In genomic region chr1:67918067-67918466, GRCh38 we compare ENCODE assay signal across 36 cellular contexts.
"Had no signal": no experiment of that assay in that cellular context is flagged by ENCODE, and none has a peak within 500 bp of the region (broad histone marks: within the 10 kb centered on the region; RNA-seq: fewer than 3 reads in every experiment).

No MANE protein-coding gene starts in this region.

- H3K4me3 ChIP-seq: adrenal gland, body of pancreas, breast epithelium had no signal

- H3K9me3 Mint-ChIP-seq: activated B cell treated with CpG ODN at 0.5 μM for 24 hours; activated CD4-positive, alpha-beta memory T cell treated with anti-CD3 and anti-CD28 coated beads, Interleukin-2, amount 10 ng/mL, durations not matched to agents 7 days and 5 days; activated CD4-positive, alpha-beta T cell treated with anti-CD3 and anti-CD28 coated beads, Interleukin-2, amount 10 ng/mL, durations not matched to agents 24 days and 14 days; activated naive CD4-positive, alpha-beta T cell treated with anti-CD3 and anti-CD28 coated beads for 36 hours; activated naive CD8-positive, alpha-beta T cell treated with anti-CD3 and anti-CD28 coated beads for 36 hours; activated T-cell treated with anti-CD3 and anti-CD28 coated beads, Interleukin-2, amount 50 U/mL, for 4 hours; activated T-helper 1 cell treated with anti-CD3 and anti-CD28 coated beads, Interleukin-12 subunit alpha, Interleukin-12 subunit beta, Interleukin-2, Interleukin-4 antibody, amounts not matched to agents 30 ng/mL and 10 ng/mL and 1 ng/mL, durations not matched to agents 14 hours and 24 hours and 36 hours; T-helper 1 cell treated with Interleukin-12 subunit alpha and Interleukin-12 subunit beta and Interleukin-4 antibody, amounts not matched to agents 30 μg/mL and 1 μg/mL, for 36 hours; T-helper 2 cell treated with Interferon-gamma antibody and Interleukin-4, amounts not matched to agents 5 μg/mL and 100 μg/mL, for 36 hours had no signal

- DNase-seq: activated B cell treated with CpG ODN at 0.5 μM for 24 hours; activated CD4-positive, alpha-beta memory T cell treated with anti-CD3 and anti-CD28 coated beads, Interleukin-2, amount 10 ng/mL, durations not matched to agents 7 days and 5 days; activated CD4-positive, alpha-beta T cell treated with anti-CD3 and anti-CD28 coated beads for 4 hours; activated CD4-positive, alpha-beta T cell treated with anti-CD3 and anti-CD28 coated beads, Interleukin-2, amount 10 ng/mL, durations not matched to agents 24 days and 14 days; activated CD4-positive, alpha-beta T cell treated with anti-CD3 and anti-CD28 coated beads, Interleukin-2, amount 50 U/mL, for 48 hours; activated CD4-positive, CD25-positive, alpha-beta regulatory T cell treated with anti-CD3 and anti-CD28 coated beads, Interleukin-2, amount 50 U/mL, for 72 hours; activated CD8-positive, alpha-beta memory T cell treated with anti-CD3 and anti-CD28 coated beads for 24 hours; activated CD8-positive, alpha-beta memory T cell treated with anti-CD3 and anti-CD28 coated beads, Interleukin-2, amount 10 ng/mL, durations not matched to agents 7 days and 5 days; activated CD8-positive, alpha-beta memory T cell treated with anti-CD3 and anti-CD28 coated beads, Interleukin-2, amount 50 U/mL, for 48 hours; activated CD8-positive, alpha-beta T cell treated with anti-CD3 and anti-CD28 coated beads, Interleukin-2, amount 10 ng/mL, durations not matched to agents 7 days and 5 days; activated effector memory CD4-positive, alpha-beta T cell treated with anti-CD3 and anti-CD28 coated beads, Interleukin-2, amount 50 U/mL, for 16 hours; activated gamma-delta T cell treated with Interleukin-2 at 50 U/mL for 16 hours; activated naive CD4-positive, alpha-beta T cell; activated naive CD4-positive, alpha-beta T cell treated with anti-CD3 and anti-CD28 coated beads for 36 hours; activated naive CD4-positive, alpha-beta T cell treated with anti-CD3 and anti-CD28 coated beads, Interleukin-2, amount 50 U/mL, for 16 hours; activated naive CD8-positive, alpha-beta T cell treated with anti-CD3 and anti-CD28 coated beads for 36 hours; activated T-cell treated with anti-CD3 and anti-CD28 coated beads, Interleukin-2, amount 50 U/mL, for 4 hours; activated T-cell treated with anti-CD3 and anti-CD28 coated beads, Interleukin-2, amount 50 U/mL, for 72 hours; adrenal gland; amniotic stem cell; aorta; body of pancreas; brain microvascular endothelial cell; central memory CD4-positive, alpha-beta T cell; T-helper 1 cell; T-helper 2 cell; T-helper 9 cell had no signal

- H3K27me3 ChIP-seq: adrenal gland, body of pancreas, brain microvascular endothelial cell, breast epithelium had no signal

- H3K9me3 ChIP-seq: adrenal gland, body of pancreas, breast epithelium had no signal

- H3K36me3 Mint-ChIP-seq: activated CD8-positive, alpha-beta memory T cell treated with anti-CD3 and anti-CD28 coated beads, Interleukin-2, amount 10 ng/mL, durations not matched to agents 7 days and 5 days; activated naive CD4-positive, alpha-beta T cell treated with anti-CD3 and anti-CD28 coated beads, Interleukin-2, amount 50 U/mL, for 72 hours; activated naive CD8-positive, alpha-beta T cell treated with anti-CD3 and anti-CD28 coated beads for 36 hours had no signal

- H3K4me3 Mint-ChIP-seq: activated B cell treated with CpG ODN at 0.5 μM for 24 hours; activated CD4-positive, alpha-beta memory T cell treated with anti-CD3 and anti-CD28 coated beads, Interleukin-2, amount 10 ng/mL, durations not matched to agents 7 days and 5 days; activated CD4-positive, alpha-beta T cell treated with anti-CD3 and anti-CD28 coated beads, Interleukin-2, amount 10 ng/mL, durations not matched to agents 24 days and 14 days; activated CD8-positive, alpha-beta memory T cell treated with anti-CD3 and anti-CD28 coated beads, Interleukin-2, amount 10 ng/mL, durations not matched to agents 7 days and 5 days; activated CD8-positive, alpha-beta T cell treated with anti-CD3 and anti-CD28 coated beads, Interleukin-2, amount 10 ng/mL, durations not matched to agents 7 days and 5 days; activated naive CD4-positive, alpha-beta T cell treated with anti-CD3 and anti-CD28 coated beads for 36 hours; activated naive CD8-positive, alpha-beta T cell treated with anti-CD3 and anti-CD28 coated beads for 36 hours; activated T-cell treated with anti-CD3 and anti-CD28 coated beads, Interleukin-2, amount 50 U/mL, for 4 hours; activated T-cell treated with anti-CD3 and anti-CD28 coated beads, Interleukin-2, amount 50 U/mL, for 72 hours; activated T-helper 1 cell treated with anti-CD3 and anti-CD28 coated beads, Interleukin-12 subunit alpha, Interleukin-12 subunit beta, Interleukin-2, Interleukin-4 antibody, amounts not matched to agents 30 ng/mL and 10 ng/mL and 1 ng/mL, durations not matched to agents 14 hours and 24 hours and 36 hours; activated T-helper 17 cell treated with anti-CD3 and anti-CD28 coated beads, Interleukin-2, amount 50 U/mL, for 72 hours; T-helper 1 cell treated with Interleukin-12 subunit alpha and Interleukin-12 subunit beta and Interleukin-4 antibody, amounts not matched to agents 30 μg/mL and 1 μg/mL, for 36 hours; T-helper 2 cell treated with Interferon-gamma antibody and Interleukin-4, amounts not matched to agents 5 μg/mL and 100 μg/mL, for 36 hours had no signal

- FAIRE-seq: astrocyte, TTC549 had no signal

- H3K4me1 ChIP-seq: body of pancreas, breast epithelium had no signal

- H3K36me3 ChIP-seq: adrenal gland, brain microvascular endothelial cell, breast epithelium had no signal

- H3K4me1 Mint-ChIP-seq: activated B cell treated with CpG ODN at 0.5 μM for 24 hours; activated CD4-positive, alpha-beta memory T cell treated with anti-CD3 and anti-CD28 coated beads, Interleukin-2, amount 10 ng/mL, durations not matched to agents 7 days and 5 days; activated CD4-positive, alpha-beta T cell treated with anti-CD3 and anti-CD28 coated beads, Interleukin-2, amount 10 ng/mL, durations not matched to agents 24 days and 14 days; activated CD8-positive, alpha-beta memory T cell treated with anti-CD3 and anti-CD28 coated beads, Interleukin-2, amount 10 ng/mL, durations not matched to agents 7 days and 5 days; activated naive CD8-positive, alpha-beta T cell treated with anti-CD3 and anti-CD28 coated beads for 36 hours; activated T-helper 17 cell treated with anti-CD3 and anti-CD28 coated beads, Interleukin-2, amount 50 U/mL, for 72 hours had no signal

- ATAC-seq: activated CD8-positive, alpha-beta memory T cell treated with anti-CD3 and anti-CD28 coated beads, Interleukin-2, amount 10 ng/mL, durations not matched to agents 7 days and 5 days; activated CD8-positive, alpha-beta T cell treated with anti-CD3 and anti-CD28 coated beads, Interleukin-2, amount 10 ng/mL, durations not matched to agents 7 days and 5 days; activated naive CD4-positive, alpha-beta T cell treated with anti-CD3 and anti-CD28 coated beads, Interleukin-2, amount 50 U/mL, for 72 hours; activated T-cell treated with anti-CD3 and anti-CD28 coated beads, Interleukin-2, amount 50 U/mL, for 4 hours; activated T-cell treated with anti-CD3 and anti-CD28 coated beads, Interleukin-2, amount 50 U/mL, for 72 hours; activated T-helper 17 cell treated with anti-CD3 and anti-CD28 coated beads, Interleukin-2, amount 50 U/mL, for 72 hours; body of pancreas had no signal

- H3K27ac Mint-ChIP-seq: activated B cell treated with CpG ODN at 0.5 μM for 24 hours; activated CD4-positive, alpha-beta memory T cell treated with anti-CD3 and anti-CD28 coated beads, Interleukin-2, amount 10 ng/mL, durations not matched to agents 7 days and 5 days; activated CD4-positive, alpha-beta T cell treated with anti-CD3 and anti-CD28 coated beads, Interleukin-2, amount 10 ng/mL, durations not matched to agents 24 days and 14 days; activated CD8-positive, alpha-beta memory T cell treated with anti-CD3 and anti-CD28 coated beads, Interleukin-2, amount 10 ng/mL, durations not matched to agents 7 days and 5 days; activated CD8-positive, alpha-beta T cell treated with anti-CD3 and anti-CD28 coated beads, Interleukin-2, amount 10 ng/mL, durations not matched to agents 7 days and 5 days; activated naive CD4-positive, alpha-beta T cell treated with anti-CD3 and anti-CD28 coated beads for 36 hours; activated naive CD4-positive, alpha-beta T cell treated with anti-CD3 and anti-CD28 coated beads, Interleukin-2, amount 50 U/mL, for 72 hours; activated naive CD8-positive, alpha-beta T cell treated with anti-CD3 and anti-CD28 coated beads for 36 hours; activated T-cell treated with anti-CD3 and anti-CD28 coated beads, Interleukin-2, amount 50 U/mL, for 72 hours; activated T-helper 1 cell treated with anti-CD3 and anti-CD28 coated beads, Interleukin-12 subunit alpha, Interleukin-12 subunit beta, Interleukin-2, Interleukin-4 antibody, amounts not matched to agents 30 ng/mL and 10 ng/mL and 1 ng/mL, durations not matched to agents 14 hours and 24 hours and 36 hours; activated T-helper 17 cell treated with anti-CD3 and anti-CD28 coated beads, Interleukin-2, amount 50 U/mL, for 72 hours; T-helper 1 cell treated with Interleukin-12 subunit alpha and Interleukin-12 subunit beta and Interleukin-4 antibody, amounts not matched to agents 30 μg/mL and 1 μg/mL, for 36 hours; T-helper 2 cell treated with Interferon-gamma antibody and Interleukin-4, amounts not matched to agents 5 μg/mL and 100 μg/mL, for 36 hours had no signal

- H3K27me3 Mint-ChIP-seq: activated CD4-positive, alpha-beta memory T cell treated with anti-CD3 and anti-CD28 coated beads, Interleukin-2, amount 10 ng/mL, durations not matched to agents 7 days and 5 days; activated CD4-positive, alpha-beta T cell treated with anti-CD3 and anti-CD28 coated beads, Interleukin-2, amount 10 ng/mL, durations not matched to agents 24 days and 14 days; activated CD8-positive, alpha-beta memory T cell treated with anti-CD3 and anti-CD28 coated beads, Interleukin-2, amount 10 ng/mL, durations not matched to agents 7 days and 5 days had no signal

- H3K27ac ChIP-seq: adrenal gland, body of pancreas, brain microvascular endothelial cell, breast epithelium, VCaP had no signal
